Comparison of ENCODE assay signal across 8 cellular contexts in genomic region chr7:128030999-128031681, GRCh38. TPM values are rescaled to one million over a fixed set of nuclear protein-coding genes. Genes with fewer than 3 reads are reported as not detected.
A peak's percentile ranks its signal among the peaks of the same experiment; 100 is the strongest.
DNase-seq lines count a peak whose midpoint lies in the region; ATAC-seq and TF ChIP-seq lines count a peak whose summit lies in the region.

LRRC4 (minus strand) TSS chr7:128031437; CDS start chr7:128030640, 797 bp downstream.

- peak within 1 kb of the TSS; percentile 81 for H3K4me3 Mint-ChIP-seq in WTC11

- 0 to 1% methylated on average over 58 to 83 of the region's 83 CpGs for WGBS in lung, 2 donors

- H3K4me1 ChIP-seq in endocrine pancreas (ENCODE audit: control insufficient read depth, insufficient read depth, low read length) (no peaks in the 10 kb centered on the region), lung (ENCODE audit: control insufficient read depth in 2 of 2, insufficient read depth in 2 of 2, low read length in 2 of 2) (peaks cover 11 to 35% of the 10 kb centered on the region in 2 donors), subcutaneous abdominal adipose tissue (ENCODE audit: control insufficient read depth in 5 of 5, insufficient read depth in 5 of 5, low read length in 5 of 5) (peaks cover 1 to 45% (median 23%) of the 10 kb centered on the region in 5 donors)

- H3K27me3 ChIP-seq in endocrine pancreas (ENCODE audit: control insufficient read depth, insufficient read depth, low read length): no peaks in the 10 kb centered on the region
- no peaks in the 10 kb centered on the region for H3K27me3 ChIP-seq in lung (ENCODE audit: control insufficient read depth, insufficient read depth)
- no peaks in the 10 kb centered on the region for H3K27me3 ChIP-seq in subcutaneous abdominal adipose tissue (ENCODE audit: control insufficient read depth in 5 of 5, insufficient read depth in 4 of 5, low read length in 5 of 5)

- POLR2A ChIA-PET in WTC11 (lab: Charles Lee): no interaction called here

- H3K9ac ChIP-seq in endocrine pancreas (ENCODE audit: control insufficient read depth, insufficient read depth, low read length): peak within 1 kb of the TSS; percentile 79
- peak within 1 kb of the TSS in 1 of 5 donors; percentile 58 for H3K9ac ChIP-seq in subcutaneous abdominal adipose tissue (ENCODE audit: low read length in 5 of 5)

- peaks cover 37% of the 10 kb centered on the region for H3K4me1 Mint-ChIP-seq in WTC11

- peak within 1 kb of the TSS; percentile 48 for H3K4me3 ChIP-seq in AG09309 (ENCODE audit: control insufficient read depth, low read depth, low read length)
- peak within 1 kb of the TSS; percentile 40 for H3K4me3 ChIP-seq in endocrine pancreas (ENCODE audit: control insufficient read depth, insufficient read depth, low read length)
- H3K4me3 ChIP-seq in lung: peak within 1 kb of the TSS; percentile 44
- peak within 1 kb of the TSS; percentile 60 to 75 (median 72) for H3K4me3 ChIP-seq in subcutaneous abdominal adipose tissue (ENCODE audit: low read depth in 1 of 5, low read length in 5 of 5)

- ATAC-seq in GM18909 (IDR thresholded peaks at IDR 0.05; ENCODE audit: poor library complexity, unreplicated experiment): peak; percentile 40
- peak; percentile 39 for ATAC-seq in HG03108 (IDR thresholded peaks at IDR 0.05; ENCODE audit: unreplicated experiment)
- peak; percentile 12 for ATAC-seq in WTC11
- ATAC-seq in lung (ENCODE audit: insufficient read depth, low FRiP score): peak; percentile 4

- peak within 1 kb of the TSS; percentile 13 to 49 for H3K27ac ChIP-seq in lung (ENCODE audit: low read depth in 1 of 2, low read length in 1 of 2)
- no peak within 1 kb of the TSS for H3K27ac ChIP-seq in subcutaneous abdominal adipose tissue (ENCODE audit: low read depth, low read length)

- CTCF ChIA-PET in WTC11 (lab: Charles Lee): interaction anchor here (0.6 to 2.7 kb wide), 10 partner anchors 8 to 238 kb away, joined by 3 to 18 read pairs (median 4); no protein-coding TSS in a partner anchor

- peaks cover 7% of the 10 kb centered on the region; the same call in 1 of the 2 replicates for H3K9me3 Mint-ChIP-seq in WTC11

- H3K9me3 ChIP-seq in endocrine pancreas (ENCODE audit: control insufficient read depth, low read length) (no peaks in the 10 kb centered on the region), lung (ENCODE audit: control insufficient read depth in 2 of 2, insufficient read depth in 1 of 2, low read length in 1 of 2) (peaks cover 0 to 4% of the 10 kb centered on the region in 2 donors), subcutaneous abdominal adipose tissue (ENCODE audit: control insufficient read depth in 5 of 5, low read length in 5 of 5) (no peaks in the 10 kb centered on the region)

- peak within 1 kb of the TSS; percentile 79 for H3K27ac Mint-ChIP-seq in WTC11

- DNase-seq in AG09309 (ENCODE audit: low read depth): no peak
- DNase-seq in WTC11 (ENCODE audit: low spot score): peak; percentile 72
- no peak for DNase-seq in lung (ENCODE audit: low spot score)
- DNase-seq in DMS53 (lab: John Stamatoyannopoulos, UW): no peak

- H3K36me3 Mint-ChIP-seq in WTC11: peaks cover 12% of the 10 kb centered on the region

- TF ChIP-seq CTCF in AG09309 (IDR thresholded peaks at IDR 0.05; ENCODE audit: control insufficient read depth, insufficient read depth, low read depth, low read length, missing control alignments) (no peak), WTC11 (IDR thresholded peaks at IDR 0.05) (no peak), lung (IDR thresholded peaks at IDR 0.05; ENCODE audit: control extremely low read depth, extremely low read depth) (no peak)

- peaks cover 38% of the 10 kb centered on the region for H3K27me3 Mint-ChIP-seq in WTC11 (ENCODE audit: low read depth)

- H3K36me3 ChIP-seq in endocrine pancreas (ENCODE audit: control insufficient read depth, insufficient read depth, low read length) (no peaks in the 10 kb centered on the region), lung (ENCODE audit: control insufficient read depth in 2 of 2, insufficient read depth in 2 of 2, low read length in 2 of 2) (peaks cover 0 to 6% of the 10 kb centered on the region in 2 donors), subcutaneous abdominal adipose tissue (ENCODE audit: control insufficient read depth in 5 of 5, insufficient read depth in 5 of 5, low read length in 5 of 5) (peaks cover 0 to 8% (median 6%) of the 10 kb centered on the region in 5 donors)

TF ChIP-seq in WTC11, 78 proteins besides CTCF, POLR2A, EP300 and RAD21 (continues in another document):
- TF ChIP-seq SMAD4 (CRISPR knock-in tag; IDR thresholded peaks at IDR 0.05) (no peak), SP1 (CRISPR knock-in tag; conservative IDR thresholded peaks at IDR 0.05) (0 out of 2 replicates have a peak, but pooled peaks have one; percentile 3), MAX (CRISPR knock-in tag; IDR thresholded peaks at IDR 0.05) (no peak), OVOL2 (CRISPR knock-in tag; IDR thresholded peaks at IDR 0.05; ENCODE audit: borderline replicate concordance) (no peak), ETV6 (CRISPR knock-in tag; IDR thresholded peaks at IDR 0.05) (0 out of 2 replicates have a peak, but pooled peaks have one; percentile 14), TCF7 (CRISPR knock-in tag; IDR thresholded peaks at IDR 0.05; ENCODE audit: low read depth) (no peak), ZNF425 (CRISPR knock-in tag; conservative IDR thresholded peaks at IDR 0.05) (no peak)
- TF ChIP-seq, protein P1, sequence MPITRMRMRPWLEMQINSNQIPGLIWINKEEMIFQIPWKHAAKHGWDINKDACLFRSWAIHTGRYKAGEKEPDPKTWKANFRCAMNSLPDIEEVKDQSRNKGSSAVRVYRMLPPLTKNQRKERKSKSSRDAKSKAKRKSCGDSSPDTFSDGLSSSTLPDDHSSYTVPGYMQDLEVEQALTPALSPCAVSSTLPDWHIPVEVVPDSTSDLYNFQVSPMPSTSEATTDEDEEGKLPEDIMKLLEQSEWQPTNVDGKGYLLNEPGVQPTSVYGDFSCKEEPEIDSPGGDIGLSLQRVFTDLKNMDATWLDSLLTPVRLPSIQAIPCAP (CRISPR knock-in tag; IDR thresholded peaks at IDR 0.05): no peak
- TF ChIP-seq, protein P2, sequence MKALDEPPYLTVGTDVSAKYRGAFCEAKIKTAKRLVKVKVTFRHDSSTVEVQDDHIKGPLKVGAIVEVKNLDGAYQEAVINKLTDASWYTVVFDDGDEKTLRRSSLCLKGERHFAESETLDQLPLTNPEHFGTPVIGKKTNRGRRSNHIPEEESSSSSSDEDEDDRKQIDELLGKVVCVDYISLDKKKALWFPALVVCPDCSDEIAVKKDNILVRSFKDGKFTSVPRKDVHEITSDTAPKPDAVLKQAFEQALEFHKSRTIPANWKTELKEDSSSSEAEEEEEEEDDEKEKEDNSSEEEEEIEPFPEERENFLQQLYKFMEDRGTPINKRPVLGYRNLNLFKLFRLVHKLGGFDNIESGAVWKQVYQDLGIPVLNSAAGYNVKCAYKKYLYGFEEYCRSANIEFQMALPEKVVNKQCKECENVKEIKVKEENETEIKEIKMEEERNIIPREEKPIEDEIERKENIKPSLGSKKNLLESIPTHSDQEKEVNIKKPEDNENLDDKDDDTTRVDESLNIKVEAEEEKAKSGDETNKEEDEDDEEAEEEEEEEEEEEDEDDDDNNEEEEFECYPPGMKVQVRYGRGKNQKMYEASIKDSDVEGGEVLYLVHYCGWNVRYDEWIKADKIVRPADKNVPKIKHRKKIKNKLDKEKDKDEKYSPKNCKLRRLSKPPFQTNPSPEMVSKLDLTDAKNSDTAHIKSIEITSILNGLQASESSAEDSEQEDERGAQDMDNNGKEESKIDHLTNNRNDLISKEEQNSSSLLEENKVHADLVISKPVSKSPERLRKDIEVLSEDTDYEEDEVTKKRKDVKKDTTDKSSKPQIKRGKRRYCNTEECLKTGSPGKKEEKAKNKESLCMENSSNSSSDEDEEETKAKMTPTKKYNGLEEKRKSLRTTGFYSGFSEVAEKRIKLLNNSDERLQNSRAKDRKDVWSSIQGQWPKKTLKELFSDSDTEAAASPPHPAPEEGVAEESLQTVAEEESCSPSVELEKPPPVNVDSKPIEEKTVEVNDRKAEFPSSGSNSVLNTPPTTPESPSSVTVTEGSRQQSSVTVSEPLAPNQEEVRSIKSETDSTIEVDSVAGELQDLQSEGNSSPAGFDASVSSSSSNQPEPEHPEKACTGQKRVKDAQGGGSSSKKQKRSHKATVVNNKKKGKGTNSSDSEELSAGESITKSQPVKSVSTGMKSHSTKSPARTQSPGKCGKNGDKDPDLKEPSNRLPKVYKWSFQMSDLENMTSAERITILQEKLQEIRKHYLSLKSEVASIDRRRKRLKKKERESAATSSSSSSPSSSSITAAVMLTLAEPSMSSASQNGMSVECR (CRISPR knock-in tag; IDR thresholded peaks at IDR 0.05; ENCODE audit: borderline replicate concordance): 0 out of 2 replicates have a peak, but pooled peaks have one; percentile 2
- TF ChIP-seq, protein P3, sequence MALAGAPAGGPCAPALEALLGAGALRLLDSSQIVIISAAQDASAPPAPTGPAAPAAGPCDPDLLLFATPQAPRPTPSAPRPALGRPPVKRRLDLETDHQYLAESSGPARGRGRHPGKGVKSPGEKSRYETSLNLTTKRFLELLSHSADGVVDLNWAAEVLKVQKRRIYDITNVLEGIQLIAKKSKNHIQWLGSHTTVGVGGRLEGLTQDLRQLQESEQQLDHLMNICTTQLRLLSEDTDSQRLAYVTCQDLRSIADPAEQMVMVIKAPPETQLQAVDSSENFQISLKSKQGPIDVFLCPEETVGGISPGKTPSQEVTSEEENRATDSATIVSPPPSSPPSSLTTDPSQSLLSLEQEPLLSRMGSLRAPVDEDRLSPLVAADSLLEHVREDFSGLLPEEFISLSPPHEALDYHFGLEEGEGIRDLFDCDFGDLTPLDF (CRISPR knock-in tag; IDR thresholded peaks at IDR 0.05): no peak

RNA-seq across cellular contexts. Expression of gene LRRC4, which starts in this region (rescaled TPM):
- total RNA-seq in WTC11 (2021): 7.8 to 14.9 TPM (median 9.9 TPM) in 3 replicates
- total RNA-seq in lung: 10 to 100 TPM in 1 of 2 donors, 1 to 10 TPM in 1; 5.8 to 14.6 TPM
- 1 to 10 TPM; 4.7 to 8.1 TPM for polyA plus RNA-seq in lung
